In the genomic region with DNA sequence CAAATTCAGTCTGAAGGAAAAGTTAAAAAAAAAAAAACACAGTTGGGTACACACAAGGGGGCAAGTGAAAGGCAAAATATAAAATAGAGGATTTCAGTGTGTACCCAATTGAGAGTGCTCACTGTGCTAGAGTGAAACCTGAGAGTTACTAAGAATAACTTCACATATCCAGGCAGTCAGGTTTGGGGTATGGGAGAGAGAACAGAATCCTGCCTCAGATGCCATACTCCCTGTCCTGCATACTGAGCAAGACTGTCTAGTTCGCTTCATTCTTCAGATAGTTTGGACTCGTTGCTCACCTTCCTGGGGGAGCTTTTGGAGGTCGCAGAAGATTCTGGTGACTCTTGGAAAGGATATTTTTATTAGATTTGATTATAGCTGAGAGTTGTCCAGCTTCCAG, we compare ENCODE assay signal across 1 cellular context.
TF ChIP-seq lines count a peak whose summit lies in the region.

No MANE protein-coding gene starts in this region.

TF ChIP-seq in IMR-90, 13 proteins besides CTCF, POLR2A, EP300 and RAD21 (continued from another document):
- TF ChIP-seq CEBPB (IDR thresholded peaks at IDR 0.05; ENCODE audit: low read depth, low read length), result no peak
- no peak for TF ChIP-seq FOS (IDR thresholded peaks at IDR 0.05; ENCODE audit: low read depth, low read length)
- TF ChIP-seq NFE2L2 (IDR thresholded peaks at IDR 0.05; ENCODE audit: low read depth, low read length), result no peak
- no peak for TF ChIP-seq MAFK (IDR thresholded peaks at IDR 0.05; ENCODE audit: low read depth, low read length)
- no peak for TF ChIP-seq SMC3 (IDR thresholded peaks at IDR 0.05; ENCODE audit: low read depth, low read length)
- no peak for TF ChIP-seq CHD1 (IDR thresholded peaks at IDR 0.05; ENCODE audit: low read depth, low read length)
- TF ChIP-seq, protein P1, sequence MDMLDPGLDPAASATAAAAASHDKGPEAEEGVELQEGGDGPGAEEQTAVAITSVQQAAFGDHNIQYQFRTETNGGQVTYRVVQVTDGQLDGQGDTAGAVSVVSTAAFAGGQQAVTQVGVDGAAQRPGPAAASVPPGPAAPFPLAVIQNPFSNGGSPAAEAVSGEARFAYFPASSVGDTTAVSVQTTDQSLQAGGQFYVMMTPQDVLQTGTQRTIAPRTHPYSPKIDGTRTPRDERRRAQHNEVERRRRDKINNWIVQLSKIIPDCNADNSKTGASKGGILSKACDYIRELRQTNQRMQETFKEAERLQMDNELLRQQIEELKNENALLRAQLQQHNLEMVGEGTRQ (IDR thresholded peaks at IDR 0.05; ENCODE audit: low read depth, low read length), result no peak
- TF ChIP-seq MAZ (IDR thresholded peaks at IDR 0.05; ENCODE audit: borderline replicate concordance, low read depth, low read length), result no peak
